ENCODE assay signal across 1 cellular context in genomic region chr17:5225668-5226457, GRCh38.
TF ChIP-seq lines count a peak whose summit lies in the region.

No MANE protein-coding gene starts in this region.

TF ChIP-seq in WTC11, 78 proteins besides CTCF, POLR2A, EP300 and RAD21 (continued from another document):
- TF ChIP-seq, protein P1, sequence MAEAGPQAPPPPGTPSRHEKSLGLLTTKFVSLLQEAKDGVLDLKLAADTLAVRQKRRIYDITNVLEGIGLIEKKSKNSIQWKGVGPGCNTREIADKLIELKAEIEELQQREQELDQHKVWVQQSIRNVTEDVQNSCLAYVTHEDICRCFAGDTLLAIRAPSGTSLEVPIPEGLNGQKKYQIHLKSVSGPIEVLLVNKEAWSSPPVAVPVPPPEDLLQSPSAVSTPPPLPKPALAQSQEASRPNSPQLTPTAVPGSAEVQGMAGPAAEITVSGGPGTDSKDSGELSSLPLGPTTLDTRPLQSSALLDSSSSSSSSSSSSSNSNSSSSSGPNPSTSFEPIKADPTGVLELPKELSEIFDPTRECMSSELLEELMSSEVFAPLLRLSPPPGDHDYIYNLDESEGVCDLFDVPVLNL (CRISPR knock-in tag; IDR thresholded peaks at IDR 0.05; ENCODE audit: borderline replicate concordance, low read depth) = no peak
